In the genomic region with DNA sequence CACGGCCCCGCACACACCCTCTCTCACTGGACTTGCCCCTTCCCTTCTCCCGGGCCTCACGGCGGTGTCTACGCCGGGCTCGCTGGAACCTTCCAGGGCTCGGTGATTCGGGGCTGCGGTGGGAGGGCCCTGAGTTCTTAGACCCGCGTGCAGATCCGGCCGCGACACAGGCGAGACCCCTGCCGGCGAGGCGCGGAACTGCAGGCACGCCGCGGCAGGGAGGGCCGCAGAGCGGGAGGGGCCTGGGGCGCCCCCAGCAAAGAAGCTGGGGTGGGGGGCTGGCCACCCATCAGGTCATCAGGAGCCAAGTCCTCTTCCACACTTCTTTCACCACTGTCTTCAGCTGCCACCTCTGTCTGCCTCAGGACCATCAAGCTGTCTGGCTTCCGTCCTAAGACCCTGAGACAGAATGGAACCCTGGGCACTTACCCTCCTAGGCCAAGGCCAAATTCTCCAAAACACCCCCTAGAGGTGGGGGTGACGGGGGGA, we compare ENCODE assay signal across 8 cellular contexts.
DNase-seq lines count a peak whose midpoint lies in the region; ATAC-seq, FAIRE-seq and TF ChIP-seq lines count a peak whose summit lies in the region.

No MANE protein-coding gene starts in this region.

- ATAC-seq in GM18867 (IDR thresholded peaks at IDR 0.05; ENCODE audit: unreplicated experiment) (peak; percentile 61), thoracic aorta (ENCODE audit: insufficient number of reproducible peaks, low FRiP score, low read depth) (peak; percentile 71)

- H3K4me3 ChIP-seq in osteoblast (ENCODE audit: insufficient read depth, low read length) (peak overlapping the region; percentile 60), thoracic aorta (peak overlapping the region; percentile 51)

- H3K27ac ChIP-seq in osteoblast (ENCODE audit: low read depth, low read length) (no peak overlapping the region), thoracic aorta (no peak overlapping the region)

- H3K36me3 ChIP-seq in osteoblast (ENCODE audit: insufficient read depth, low read length) (no peaks in the 10 kb centered on the region), thoracic aorta (no peaks in the 10 kb centered on the region)

- H3K27me3 ChIP-seq in osteoblast (ENCODE audit: insufficient read depth, low read length) (no peaks in the 10 kb centered on the region), thoracic aorta (replicated peaks; ENCODE audit: insufficient read depth) (no peaks in the 10 kb centered on the region)

- no peaks in the 10 kb centered on the region for H3K79me2 ChIP-seq in osteoblast (ENCODE audit: insufficient read depth, low read length)

- in situ Hi-C loops in ACHN (cut with HindIII; ENCODE audit: low pct_ligation_motif_present, low pct_unique_long_range_greater_than_20kb, low sequenced_read_pairs), result no loop called here

- peak overlapping the region; percentile 31 for H2AFZ ChIP-seq in osteoblast (ENCODE audit: low read length)

- H4K20me1 ChIP-seq in osteoblast (ENCODE audit: insufficient read depth, low read length), result no peaks in the 10 kb centered on the region

- TF ChIP-seq CTCF in osteoblast (IDR thresholded peaks at IDR 0.05; ENCODE audit: extremely low read depth, low read depth, low read length), result peak; percentile 75
- TF ChIP-seq CTCF in thoracic aorta (IDR thresholded peaks at IDR 0.05), result peak; percentile 100

- peak overlapping the region; percentile 77 for H3K4me2 ChIP-seq in osteoblast (ENCODE audit: insufficient read depth, low read length)

- H3K4me1 ChIP-seq in osteoblast (ENCODE audit: insufficient read depth, low read length) (peaks cover 18% of the 10 kb centered on the region), thoracic aorta (ENCODE audit: control insufficient read depth in 1 of 2, low read depth in 2 of 2) (peaks cover 2 to 6% of the 10 kb centered on the region in 2 donors)

- FAIRE-seq in RCC 7860 (lab: Jason Lieb, UNC), result no peak

- H3K9me3 ChIP-seq in osteoblast (ENCODE audit: low read depth, low read length) (no peaks in the 10 kb centered on the region), thoracic aorta (no peaks in the 10 kb centered on the region)

- peak; percentile 45 for DNase-seq in ACHN
- DNase-seq in HT-29 (ENCODE audit: low spot score), result peak; percentile 63
- DNase-seq in RCC 7860 (ENCODE audit: low spot score), result peak; percentile 12
- peak; percentile 53 for DNase-seq in activated T-helper 9 cell treated with anti-CD3 and anti-CD28 coated beads, Interleukin-2, amount 50 U/mL, for 16 hours (ENCODE audit: low read depth)
- peak; percentile 29 for DNase-seq in fibroblast of the conjunctiva (ENCODE audit: low read depth)
- DNase-seq in osteoblast (ENCODE audit: insufficient read length, low spot score, missing footprints), result peak; percentile 97
- DNase-seq in thoracic aorta (ENCODE audit: low spot score), result peak; percentile 15

Comparison
In these comparisons a context has a peak if more than half of its experiments do, and no peak if none do; other contexts are left out.
1. DNase-seq: peak in every context shown above with its lines; median percentile 97 in osteoblast; 63 in HT-29; 53 in activated T-helper 9 cell treated with anti-CD3 and anti-CD28 coated beads, Interleukin-2, amount 50 U/mL, for 16 hours; 45 in ACHN; 29 in fibroblast of the conjunctiva; 15 in thoracic aorta; 12 in RCC 7860.